ENCODE assay signal across 9 cellular contexts in the genomic region with DNA sequence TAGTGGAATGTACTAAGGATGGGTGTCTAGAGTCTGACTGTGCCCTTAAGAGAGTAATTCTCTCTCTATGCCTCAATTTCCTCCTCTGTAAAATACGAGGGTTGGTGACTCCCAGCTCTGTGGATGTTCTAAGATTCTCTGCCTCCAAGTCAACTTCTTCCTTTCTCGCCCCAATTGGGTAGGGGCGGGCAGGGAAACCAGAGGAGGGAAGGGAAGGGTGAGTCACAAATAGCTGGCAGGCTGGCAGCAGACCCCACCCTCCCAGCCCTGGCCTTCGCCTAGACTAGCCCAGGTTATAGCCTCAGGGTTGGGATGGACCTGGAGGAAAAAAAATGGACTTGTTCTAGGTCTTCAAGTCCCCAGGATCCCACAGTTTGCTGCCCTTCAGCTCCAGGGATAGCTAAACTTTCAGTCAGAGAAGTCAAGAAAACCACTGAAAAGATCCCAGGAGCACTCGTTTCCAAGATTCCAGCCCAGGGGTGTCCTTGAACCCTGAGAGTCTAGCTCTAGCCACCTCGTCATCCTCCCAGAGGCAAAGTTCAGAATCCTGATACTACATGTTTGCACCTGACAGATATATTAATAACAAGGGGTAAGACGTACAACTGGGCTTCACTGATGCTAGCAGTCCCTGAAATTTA. TPM values are rescaled to one million over a fixed set of nuclear protein-coding genes. Genes with fewer than 3 reads are reported as not detected.
DNase-seq lines count a peak whose midpoint lies in the region; ATAC-seq, FAIRE-seq and TF ChIP-seq lines count a peak whose summit lies in the region.
"Had no signal": no experiment of that assay in that cellular context is flagged by ENCODE, and none has a peak within 500 bp of the region (broad histone marks: within the 10 kb centered on the region; RNA-seq: fewer than 3 reads in every experiment).

No MANE protein-coding gene starts in this region.

- in situ Hi-C loops in G401 (cut with HindIII; ENCODE audit: low sequenced_read_pairs), result no loop called here

- peak; percentile 75 for TF ChIP-seq POLR2A in prostate gland (IDR thresholded peaks at IDR 0.05)

- H3K27ac ChIP-seq in epithelial cell of prostate (peak overlapping the region; percentile 99), prostate gland (peak overlapping the region; percentile 94 to 97)

- H3K9me3 ChIP-seq in prostate gland, result no peaks in the 10 kb centered on the region

- TF ChIP-seq CTCF in prostate gland (IDR thresholded peaks at IDR 0.05), result no peak

- H3K4me3 ChIP-seq in prostate gland, result peak overlapping the region in 1 of 2 donors; percentile 73

- no peaks in the 10 kb centered on the region for H3K36me3 ChIP-seq in prostate gland

- 41% methylated on average over 7 of the region's 7 CpGs for WGBS in prostate gland

- DNase-seq in ELF-1 (ENCODE audit: low read depth, low spot score) (peak; percentile 44), RCC 7860 (ENCODE audit: low spot score) (peak; percentile 24), epithelial cell of prostate (ENCODE audit: low read depth, low spot score) (peak; percentile 88), prostate gland (ENCODE audit: low spot score) (peak; percentile 55), KG1 (lab: John Stamatoyannopoulos, UW) (no peak), G401 (ENCODE audit: low spot score) (no peak)

- peaks cover 4% of the 10 kb centered on the region for H3K4me1 ChIP-seq in prostate gland (replicated peaks)

- FAIRE-seq in RCC 7860 (lab: Jason Lieb, UNC), result no peak

- H3K27me3 ChIP-seq in prostate gland (replicated peaks; ENCODE audit: insufficient read depth), result no peaks in the 10 kb centered on the region

- intact Hi-C loops in prostate gland (cut with DNase I), result no loop called here

- no peak for ATAC-seq in GM19395 (IDR thresholded peaks at IDR 0.05; ENCODE audit: unreplicated experiment)
- ATAC-seq in HG02852 (IDR thresholded peaks at IDR 0.05; ENCODE audit: unreplicated experiment), result no peak
- ATAC-seq: Panc1 had no signal

RNA-seq across cellular contexts. Expression of gene DGKA, which starts 2.3 kb away (rescaled TPM):
- 100 to 1,000 TPM in 1 of 2 donors, 10 to 100 TPM in 1; 74.9 to 161 TPM for total RNA-seq in prostate gland
- 3.6 and 9.7 TPM in 2 replicates for total RNA-seq in G401 (2014; rRNA removed; shearing (Covaris generic))

RNA-seq across cellular contexts. Expression of gene PYM1, which starts 5.6 kb away (rescaled TPM):
- total RNA-seq in prostate gland, result 10 to 100 TPM; 89.0 to 94.5 TPM
- 93.9 and 119 TPM in 2 replicates for total RNA-seq in G401 (2014; rRNA removed; shearing (Covaris generic))

RNA-seq across cellular contexts. Expression of gene PMEL, which starts 32.6 kb away (rescaled TPM):
- 1 to 10 TPM in 1 of 2 donors, under 1 TPM in 1; 0.18 to 8.6 TPM for total RNA-seq in prostate gland
- 22.2 and 27.9 TPM in 2 replicates for total RNA-seq in G401 (2014; rRNA removed; shearing (Covaris generic))

RNA-seq across cellular contexts. Expression of gene CDK2, which starts 33.4 kb away (rescaled TPM):
- total RNA-seq in prostate gland, result 10 to 100 TPM; 24.3 to 28.2 TPM
- 44.7 and 52.3 TPM in 2 replicates for total RNA-seq in G401 (2014; rRNA removed; shearing (Covaris generic))

RNA-seq across cellular contexts. Expression of gene RAB5B, which starts 40.6 kb away (rescaled TPM):
- total RNA-seq in prostate gland, result 100 to 1,000 TPM in 1 of 2 donors, 10 to 100 TPM in 1; 82.5 to 191 TPM
- 16.9 and 22.1 TPM in 2 replicates for total RNA-seq in G401 (2014; rRNA removed; shearing (Covaris generic))

Comparison
In these comparisons a context has a peak if more than half of its experiments do, and no peak if none do; other contexts are left out.
1. DNase-seq: peak in ELF-1 (single experiment), RCC 7860 (single experiment), epithelial cell of prostate (single experiment) and prostate gland (single experiment); none in KG1 (single experiment) and G401 (single experiment).